ENCODE assay signal across 9 cellular contexts in genomic region chr21:25457411-25457810, GRCh38.
DNase-seq lines count a peak whose midpoint lies in the region; ATAC-seq and TF ChIP-seq lines count a peak whose summit lies in the region.
"Had no signal": no experiment of that assay in that cellular context is flagged by ENCODE, and none has a peak within 500 bp of the region (broad histone marks: within the 10 kb centered on the region; RNA-seq: fewer than 3 reads in every experiment).

No MANE protein-coding gene starts in this region.

- TF ChIP-seq EP300 in suprapubic skin (IDR thresholded peaks at IDR 0.05) = no peak

- peaks cover 8% of the 10 kb centered on the region for H3K4me1 ChIP-seq in suprapubic skin

- no peaks in the 10 kb centered on the region for H3K9me3 ChIP-seq in suprapubic skin

- peak; percentile 70 for ATAC-seq in GM19035 (IDR thresholded peaks at IDR 0.05; ENCODE audit: unreplicated experiment)
- ATAC-seq in HG03139 (IDR thresholded peaks at IDR 0.05; ENCODE audit: unreplicated experiment) = peak; percentile 68
- no peak for ATAC-seq in HG02840 (IDR thresholded peaks at IDR 0.05; ENCODE audit: low FRiP score, unreplicated experiment)

- H3K27me3 ChIP-seq in suprapubic skin = no peaks in the 10 kb centered on the region

- no peak for TF ChIP-seq POLR2A in suprapubic skin (IDR thresholded peaks at IDR 0.05)

- peak; percentile 41 for DNase-seq in AG20443 (ENCODE audit: low spot score)
- peak; percentile 42 for DNase-seq in SW480 (ENCODE audit: low spot score)
- DNase-seq in hepatic stellate cell (ENCODE audit: low spot score) = peak; percentile 28
- no peak for DNase-seq in hypothalamus (lab: John Stamatoyannopoulos, UW)
- no peak for DNase-seq in suprapubic skin (ENCODE audit: low spot score in 2 of 2)

- TF ChIP-seq CTCF in suprapubic skin (IDR thresholded peaks at IDR 0.05) = no peak

- WGBS in suprapubic skin = 3% methylated on average over 1 of the region's 1 CpG

- no peak overlapping the region for H3K27ac ChIP-seq in suprapubic skin
- H3K27ac ChIP-seq: HL-60 had no signal

- H3K4me3 ChIP-seq in suprapubic skin = no peak overlapping the region

- no peaks in the 10 kb centered on the region for H3K36me3 ChIP-seq in suprapubic skin

Comparison
In these comparisons a context has a peak if more than half of its experiments do, and no peak if none do; other contexts are left out.
1. DNase-seq: peak in AG20443 (single experiment), SW480 (single experiment) and hepatic stellate cell (single experiment); none in hypothalamus (0 of 51) and suprapubic skin (0 of 2).